ENCODE assay signal across 32 cellular contexts in the genomic region with DNA sequence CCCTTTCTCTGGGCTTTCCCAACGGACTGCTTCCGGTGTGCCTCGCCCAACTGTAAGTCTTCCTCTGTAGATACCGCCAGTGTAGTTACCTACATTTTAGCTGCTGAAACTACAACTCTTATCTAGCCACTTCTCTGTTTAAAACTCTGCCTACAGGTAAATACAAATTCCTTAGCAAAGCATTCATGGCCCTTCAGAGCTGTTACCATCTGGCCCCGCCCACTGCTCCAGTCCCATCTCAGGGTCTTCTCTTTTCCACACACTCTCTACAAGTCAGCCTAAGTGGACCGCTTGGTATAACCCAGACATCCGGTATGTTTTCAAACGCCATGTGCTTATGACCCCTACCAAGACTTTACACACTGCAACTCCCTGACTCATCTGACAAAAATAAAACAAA. TPM values are rescaled to one million over a fixed set of nuclear protein-coding genes. Genes with fewer than 3 reads are reported as not detected.
"Had no signal": no experiment of that assay in that cellular context is flagged by ENCODE, and none has a peak within 500 bp of the region (broad histone marks: within the 10 kb centered on the region; RNA-seq: fewer than 3 reads in every experiment).

No MANE protein-coding gene starts in this region.

- H3K27ac Mint-ChIP-seq: activated CD4-positive, alpha-beta memory T cell treated with anti-CD3 and anti-CD28 coated beads, Interleukin-2, amount 10 ng/mL, durations not matched to agents 7 days and 5 days; activated CD4-positive, alpha-beta T cell treated with anti-CD3 and anti-CD28 coated beads for 36 hours; activated CD4-positive, alpha-beta T cell treated with anti-CD3 and anti-CD28 coated beads, Interleukin-2, amount 10 ng/mL, durations not matched to agents 24 days and 14 days; activated naive CD8-positive, alpha-beta T cell; activated T-cell treated with anti-CD3 and anti-CD28 coated beads, Interleukin-2, amount 50 U/mL, for 24 hours; activated T-cell treated with anti-CD3 and anti-CD28 coated beads, Interleukin-2, amount 50 U/mL, for 72 hours; T-cell; T-helper 1 cell treated with Interleukin-12 subunit alpha and Interleukin-12 subunit beta and Interleukin-4 antibody, amounts not matched to agents 30 μg/mL and 1 μg/mL, for 36 hours had no signal

- H3K9me3 Mint-ChIP-seq: activated CD4-positive, alpha-beta memory T cell treated with anti-CD3 and anti-CD28 coated beads, Interleukin-2, amount 10 ng/mL, durations not matched to agents 7 days and 5 days; activated CD4-positive, alpha-beta T cell treated with anti-CD3 and anti-CD28 coated beads, Interleukin-2, amount 10 ng/mL, durations not matched to agents 24 days and 14 days; activated T-cell treated with anti-CD3 and anti-CD28 coated beads, Interleukin-2, amount 50 U/mL, for 24 hours; activated T-cell treated with anti-CD3 and anti-CD28 coated beads, Interleukin-2, amount 50 U/mL, for 72 hours; T-cell; T-helper 1 cell treated with Interleukin-12 subunit alpha and Interleukin-12 subunit beta and Interleukin-4 antibody, amounts not matched to agents 30 μg/mL and 1 μg/mL, for 36 hours had no signal

- H3K4me1 Mint-ChIP-seq: activated CD4-positive, alpha-beta memory T cell treated with anti-CD3 and anti-CD28 coated beads, Interleukin-2, amount 10 ng/mL, durations not matched to agents 7 days and 5 days; activated CD4-positive, alpha-beta T cell treated with anti-CD3 and anti-CD28 coated beads for 36 hours; activated CD4-positive, alpha-beta T cell treated with anti-CD3 and anti-CD28 coated beads, Interleukin-2, amount 10 ng/mL, durations not matched to agents 24 days and 14 days; T-cell had no signal

- DNase-seq: activated CD4-positive, alpha-beta memory T cell treated with anti-CD3 and anti-CD28 coated beads, Interleukin-2, amount 10 ng/mL, durations not matched to agents 7 days and 5 days; activated CD4-positive, alpha-beta T cell treated with anti-CD3 and anti-CD28 coated beads for 36 hours; activated CD4-positive, alpha-beta T cell treated with anti-CD3 and anti-CD28 coated beads, Interleukin-2, amount 10 ng/mL, durations not matched to agents 24 days and 14 days; activated CD4-positive, alpha-beta T cell treated with anti-CD3 and anti-CD28 coated beads, Interleukin-2, amount 50 U/mL, for 4 hours; activated CD4-positive, CD25-positive, alpha-beta regulatory T cell; activated CD4-positive, CD25-positive, alpha-beta regulatory T cell treated with anti-CD3 and anti-CD28 coated beads, Interleukin-2, amount 50 U/mL, for 72 hours; activated CD8-positive, alpha-beta memory T cell treated with anti-CD3 and anti-CD28 coated beads, Interleukin-2, amount 50 U/mL, for 48 hours; activated gamma-delta T cell; activated naive CD4-positive, alpha-beta T cell; activated naive CD4-positive, alpha-beta T cell treated with anti-CD3 and anti-CD28 coated beads, Interleukin-2, amount 50 U/mL, for 16 hours; activated T-cell treated with anti-CD3 and anti-CD28 coated beads for 4 hours; activated T-cell treated with anti-CD3 and anti-CD28 coated beads, Interleukin-2, amount 50 U/mL, for 24 hours; activated T-cell treated with anti-CD3 and anti-CD28 coated beads, Interleukin-2, amount 50 U/mL, for 72 hours; amniotic stem cell; anterior cingulate cortex; body of pancreas; caudate nucleus; colonic mucosa; effector CD8-positive, alpha-beta T cell; foreskin keratinocyte; gastrocnemius medialis; glutamatergic neuron; heart left ventricle; SW 1271; T-cell; T-helper 9 cell; WERI-Rb-1 had no signal

- H3K4me3 Mint-ChIP-seq: activated CD4-positive, alpha-beta memory T cell treated with anti-CD3 and anti-CD28 coated beads, Interleukin-2, amount 10 ng/mL, durations not matched to agents 7 days and 5 days; activated CD4-positive, alpha-beta T cell treated with anti-CD3 and anti-CD28 coated beads for 36 hours; activated CD4-positive, alpha-beta T cell treated with anti-CD3 and anti-CD28 coated beads, Interleukin-2, amount 10 ng/mL, durations not matched to agents 24 days and 14 days; activated naive CD8-positive, alpha-beta T cell; activated T-cell treated with anti-CD3 and anti-CD28 coated beads, Interleukin-2, amount 50 U/mL, for 24 hours; activated T-cell treated with anti-CD3 and anti-CD28 coated beads, Interleukin-2, amount 50 U/mL, for 72 hours; T-cell; T-helper 1 cell treated with Interleukin-12 subunit alpha and Interleukin-12 subunit beta and Interleukin-4 antibody, amounts not matched to agents 30 μg/mL and 1 μg/mL, for 36 hours had no signal

- H3K27me3 Mint-ChIP-seq: activated CD4-positive, alpha-beta T cell treated with anti-CD3 and anti-CD28 coated beads for 36 hours; activated CD4-positive, alpha-beta T cell treated with anti-CD3 and anti-CD28 coated beads, Interleukin-2, amount 10 ng/mL, durations not matched to agents 24 days and 14 days; activated naive CD8-positive, alpha-beta T cell had no signal

- H3K4me3 ChIP-seq: body of pancreas, colonic mucosa, gastrocnemius medialis, heart left ventricle had no signal

- ATAC-seq: activated CD4-positive, alpha-beta T cell treated with anti-CD3 and anti-CD28 coated beads for 36 hours; activated T-cell treated with anti-CD3 and anti-CD28 coated beads, Interleukin-2, amount 50 U/mL, for 72 hours; body of pancreas; esophagus mucosa; foreskin keratinocyte; gastrocnemius medialis; heart left ventricle; T-cell had no signal

- H3K36me3 Mint-ChIP-seq: T-cell had no signal

RNA-seq across cellular contexts. Expression of a gene that starts 41.0 kb away (rescaled TPM):
- total RNA-seq: activated CD4-positive, alpha-beta memory T cell treated with anti-CD3 and anti-CD28 coated beads, Interleukin-2, amount 10 ng/mL, durations not matched to agents 7 days and 5 days; activated CD4-positive, alpha-beta T cell treated with anti-CD3 and anti-CD28 coated beads for 36 hours; activated CD4-positive, alpha-beta T cell treated with anti-CD3 and anti-CD28 coated beads, Interleukin-2, amount 10 ng/mL, durations not matched to agents 24 days and 14 days; activated T-cell treated with anti-CD3 and anti-CD28 coated beads, Interleukin-2, amount 50 U/mL, for 72 hours; chondrocyte; T-helper 2 cell treated with Interferon-gamma antibody and Interleukin-4, amounts not matched to agents 100 ng/mL and 5 ng/mL, for 36 hours had no signal
